In genomic region chr1:119714583-119714982, GRCh38 we compare ENCODE assay signal across 11 cellular contexts. TPM values are rescaled to one million over a fixed set of nuclear protein-coding genes. Genes with fewer than 3 reads are reported as not detected.
DNase-seq lines count a peak whose midpoint lies in the region; TF ChIP-seq lines count a peak whose summit lies in the region.
"Had no signal": no experiment of that assay in that cellular context is flagged by ENCODE, and none has a peak within 500 bp of the region (broad histone marks: within the 10 kb centered on the region; RNA-seq: fewer than 3 reads in every experiment).

No MANE protein-coding gene starts in this region.

- H4K8ac ChIP-seq in neuronal stem cell (ENCODE audit: low read depth, low read length): no peak overlapping the region

- H2BK120ac ChIP-seq in neuronal stem cell (ENCODE audit: low read depth, low read length): no peak overlapping the region

- H3K4ac ChIP-seq in neuronal stem cell (ENCODE audit: low read length): no peak overlapping the region

- no peak overlapping the region for H2BK12ac ChIP-seq in neuronal stem cell (ENCODE audit: low read length)

- H4K91ac ChIP-seq in neuronal stem cell (ENCODE audit: low read depth, low read length, poor library complexity): no peak overlapping the region

- H3K36me3 Mint-ChIP-seq in chondrocyte (ENCODE audit: low read depth): peaks cover 2% of the 10 kb centered on the region
- peaks cover 16% of the 10 kb centered on the region for H3K36me3 Mint-ChIP-seq in neural progenitor cell

- no peak overlapping the region for H2BK15ac ChIP-seq in neuronal stem cell (ENCODE audit: low read length)

- no peak overlapping the region for H2BK5ac ChIP-seq in neuronal stem cell (ENCODE audit: low read length)

- peak overlapping the region; percentile 91 for H3K4me2 ChIP-seq in DOHH2 (ENCODE audit: low read length)
- H3K4me2 ChIP-seq in neural progenitor cell: peak overlapping the region; percentile 82
- no peak overlapping the region for H3K4me2 ChIP-seq in neuronal stem cell (ENCODE audit: insufficient read depth, low read length, poor library complexity, severe bottlenecking)

- H3K9me3 ChIP-seq in DOHH2 (ENCODE audit: control insufficient read depth, insufficient read depth, low read length): no peaks in the 10 kb centered on the region
- H3K9me3 ChIP-seq in neural progenitor cell (ENCODE audit: low read depth): no peaks in the 10 kb centered on the region
- peaks cover 0 to 1% of the 10 kb centered on the region in 2 donors for H3K9me3 ChIP-seq in neuronal stem cell (replicated peaks in 1 of 2; ENCODE audit: control insufficient read depth in 2 of 2, insufficient read depth in 1 of 2, low read depth in 1 of 2, low read length in 2 of 2)
- H3K9me3 ChIP-seq: lower lobe of right lung, uterus had no signal

- H3K4me3 ChIP-seq in DOHH2 (ENCODE audit: low read length): peak overlapping the region; percentile 83
- H3K4me3 ChIP-seq in neural progenitor cell: peak overlapping the region; percentile 83
- no peak overlapping the region for H3K4me3 ChIP-seq in neuronal stem cell (ENCODE audit: low read length in 2 of 2)
- H3K4me3 ChIP-seq: lower lobe of right lung, uterus had no signal

- DNase-seq in MV-4-11 (lab: John Stamatoyannopoulos, UW) (peak; percentile 29), chondrocyte (ENCODE audit: low spot score) (no peak), neural progenitor cell (ENCODE audit: low spot score) (no peak), neuronal stem cell (ENCODE audit: low spot score) (no peak), AG08395 (ENCODE audit: low spot score) (no peak), EL (no peak)
- no peak for DNase-seq in activated CD8-positive, alpha-beta memory T cell treated with anti-CD3 and anti-CD28 coated beads for 24 hours
- DNase-seq: lower lobe of right lung, NCI-H1930, uterus had no signal

- H3K36me3 ChIP-seq in DOHH2 (ENCODE audit: control insufficient read depth, low read length) (peaks cover 57% of the 10 kb centered on the region), neural progenitor cell (no peaks in the 10 kb centered on the region), neuronal stem cell (replicated peaks in 1 of 2; ENCODE audit: control insufficient read depth in 2 of 2, insufficient read depth in 2 of 2, low read length in 2 of 2) (peaks cover under 1 to 31% of the 10 kb centered on the region in 2 donors)
- H3K36me3 ChIP-seq: lower lobe of right lung, uterus had no signal

- H3K9ac ChIP-seq in neural progenitor cell (no peak overlapping the region), neuronal stem cell (ENCODE audit: low read depth, low read length, poor library complexity) (no peak overlapping the region)

- no peaks in the 10 kb centered on the region for H3K27me3 Mint-ChIP-seq in chondrocyte (ENCODE audit: low read depth)
- peaks cover 4% of the 10 kb centered on the region for H3K27me3 Mint-ChIP-seq in neural progenitor cell (ENCODE audit: insufficient read depth, low read depth)

- H3K9me3 Mint-ChIP-seq in chondrocyte (ENCODE audit: low read depth) (no peaks in the 10 kb centered on the region), neural progenitor cell (no peaks in the 10 kb centered on the region)

- no CpG with 5 or more reads among the region's 8 CpGs for WGBS in neuronal stem cell (ENCODE audit: extremely low coverage in 2 of 2, insufficient read length in 2 of 2, insufficient replicate concordance in 1 of 2), 2 donors

- no peak for TF ChIP-seq CTCF in DOHH2 (IDR thresholded peaks at IDR 0.05; ENCODE audit: low read depth, low read length, poor library complexity, severe bottlenecking)
- TF ChIP-seq CTCF in chondrocyte (IDR thresholded peaks at IDR 0.05): no peak
- no peak for TF ChIP-seq CTCF in neural progenitor cell (IDR thresholded peaks at IDR 0.05)

- H2AFZ ChIP-seq in neural progenitor cell (replicated peaks) (no peak overlapping the region), neuronal stem cell (ENCODE audit: low read length) (no peak overlapping the region)

- no peaks in the 10 kb centered on the region for H3F3A ChIP-seq in DOHH2 (ENCODE audit: control insufficient read depth, insufficient read depth)
- H3F3A ChIP-seq in neural progenitor cell (ENCODE audit: low read depth): peaks cover 40% of the 10 kb centered on the region

- no peak overlapping the region for H3K14ac ChIP-seq in neuronal stem cell (ENCODE audit: low read length)

- no peaks in the 10 kb centered on the region; the same call in 1 of the 2 replicates for H3K27me3 ChIP-seq in DOHH2 (ENCODE audit: control insufficient read depth, low read length)
- H3K27me3 ChIP-seq in neural progenitor cell: no peaks in the 10 kb centered on the region
- H3K27me3 ChIP-seq in neuronal stem cell (ENCODE audit: control insufficient read depth in 3 of 3, insufficient read depth in 3 of 3, low read depth in 1 of 3, low read length in 3 of 3): peaks cover 0 to 6% (median 0%) of the 10 kb centered on the region in 3 experiments
- H3K27me3 ChIP-seq: uterus had no signal

- H3K79me1 ChIP-seq in neuronal stem cell (ENCODE audit: low read depth, low read length): peaks cover 11% of the 10 kb centered on the region

- H3K4me1 ChIP-seq in DOHH2 (ENCODE audit: control insufficient read depth, low read length): peaks cover 36% of the 10 kb centered on the region
- peaks cover 40% of the 10 kb centered on the region for H3K4me1 ChIP-seq in neural progenitor cell
- H3K4me1 ChIP-seq in neuronal stem cell (ENCODE audit: control insufficient read depth in 2 of 2, insufficient read depth in 1 of 2, low read depth in 1 of 2, low read length in 2 of 2): peaks cover 9 to 23% of the 10 kb centered on the region in 2 donors
- H3K4me1 ChIP-seq: uterus had no signal

- H3K27ac Mint-ChIP-seq in chondrocyte (ENCODE audit: unreplicated experiment) (peak overlapping the region; percentile 99), neural progenitor cell (no peak overlapping the region)

- H3K79me2 ChIP-seq in DOHH2 (ENCODE audit: control insufficient read depth, low read length) (peaks cover 78% of the 10 kb centered on the region), neural progenitor cell (ENCODE audit: low read depth) (peaks cover 76% of the 10 kb centered on the region)

- H2AK5ac ChIP-seq in neuronal stem cell (ENCODE audit: low read depth, low read length): no peak overlapping the region

- H3K18ac ChIP-seq in neuronal stem cell (ENCODE audit: low read length): no peak overlapping the region

- H3K4me3 Mint-ChIP-seq in chondrocyte (ENCODE audit: unreplicated experiment) (peak overlapping the region; percentile 87), neural progenitor cell (peak overlapping the region; percentile 99)

- peaks cover 21% of the 10 kb centered on the region for H4K20me1 ChIP-seq in DOHH2 (ENCODE audit: control insufficient read depth, insufficient read depth, low read depth, low read length)
- peaks cover 63% of the 10 kb centered on the region for H4K20me1 ChIP-seq in neural progenitor cell (ENCODE audit: low read depth)

- no peaks in the 10 kb centered on the region for H3K9me2 ChIP-seq in DOHH2 (replicated peaks; ENCODE audit: control insufficient read depth, low read length)

- no peak overlapping the region for H3K27ac ChIP-seq in DOHH2 (ENCODE audit: low read depth, low read length)
- no peak overlapping the region for H3K27ac ChIP-seq in neural progenitor cell
- H3K27ac ChIP-seq in neuronal stem cell (replicated peaks; ENCODE audit: low read length): no peak overlapping the region
- H3K27ac ChIP-seq: lower lobe of right lung had no signal

- peaks cover 55% of the 10 kb centered on the region for H3K4me1 Mint-ChIP-seq in chondrocyte (ENCODE audit: low read depth)
- H3K4me1 Mint-ChIP-seq in neural progenitor cell: peaks cover 33% of the 10 kb centered on the region

- no peak overlapping the region for H3K23ac ChIP-seq in neuronal stem cell (ENCODE audit: low read depth, low read length, poor library complexity)

RNA-seq across cellular contexts. Expression of gene PHGDH, which starts 2.8 kb away (rescaled TPM):
- total RNA-seq in chondrocyte: 65.8 to 300 TPM (median 274 TPM) in 3 replicates
- total RNA-seq in neural progenitor cell (ENCODE audit: low replicate concordance): 166 and 204 TPM in 2 replicates
- polyA plus RNA-seq in neuronal stem cell (2013, experiment 1 of 2): 124 TPM
- 118 TPM for polyA plus RNA-seq in neuronal stem cell (2013, experiment 2 of 2)

RNA-seq across cellular contexts. Expression of gene HMGCS2, which starts 54.1 kb away (rescaled TPM):
- total RNA-seq in chondrocyte (not detected in 3 replicates), neural progenitor cell (ENCODE audit: low replicate concordance) (not detected in 2 replicates)
- polyA plus RNA-seq in neuronal stem cell (2013, experiment 1 of 2): 0.06 TPM
- 0.14 TPM for polyA plus RNA-seq in neuronal stem cell (2013, experiment 2 of 2)

Comparison
In these comparisons a context has a peak if more than half of its experiments do, and no peak if none do; other contexts are left out.
1. H3K4me3 ChIP-seq: peak in DOHH2 (single experiment) and neural progenitor cell (single experiment); none in neuronal stem cell (0 of 2).